Comparison of ENCODE assay signal across 8 cellular contexts in genomic region chr7:16421333-16422099, GRCh38. TPM values are rescaled to one million over a fixed set of nuclear protein-coding genes. Genes with fewer than 3 reads are reported as not detected.
A peak's percentile ranks its signal among the peaks of the same experiment; 100 is the strongest.
DNase-seq lines count a peak whose midpoint lies in the region; ATAC-seq, FAIRE-seq and TF ChIP-seq lines count a peak whose summit lies in the region.

TSS of gene CRPPA (minus strand) at chr7:16421538. CDS start at chr7:16421322, 216 bp downstream.

- H2AFZ ChIP-seq in parathyroid adenoma = peak within 1 kb of the TSS; percentile 93

- H3K27me3 Mint-ChIP-seq in activated naive CD8-positive, alpha-beta T cell treated with anti-CD3 and anti-CD28 coated beads, Interleukin-2, amount 10 ng/mL, durations not matched to agents 7 days and 5 days = peaks cover 2% of the 10 kb centered on the region

- no peak for TF ChIP-seq CTCF in AG09309 (IDR thresholded peaks at IDR 0.05; ENCODE audit: control insufficient read depth, insufficient read depth, low read depth, low read length, missing control alignments)
- TF ChIP-seq CTCF in RWPE1 (conservative IDR thresholded peaks at IDR 0.05; ENCODE audit: low read depth) = no peak; the same call in 1 of the 2 replicates
- TF ChIP-seq CTCF in heart right ventricle (IDR thresholded peaks at IDR 0.05) = no peak
- no peak for TF ChIP-seq CTCF in parathyroid adenoma (IDR thresholded peaks at IDR 0.05)
- TF ChIP-seq CTCF in D721Med (IDR thresholded peaks at IDR 0.05; ENCODE audit: insufficient read depth, missing control alignments) = no peak

- peaks cover 15% of the 10 kb centered on the region for H3K4me1 Mint-ChIP-seq in activated naive CD8-positive, alpha-beta T cell treated with anti-CD3 and anti-CD28 coated beads, Interleukin-2, amount 10 ng/mL, durations not matched to agents 7 days and 5 days

- no peaks in the 10 kb centered on the region for H3K9me3 ChIP-seq in heart right ventricle
- H3K9me3 ChIP-seq in parathyroid adenoma (ENCODE audit: control insufficient read depth, low read length) = no peaks in the 10 kb centered on the region

- peak within 1 kb of the TSS; percentile 95 for H3K9ac ChIP-seq in parathyroid adenoma

- peak within 1 kb of the TSS; percentile 62 for H3K4me2 ChIP-seq in parathyroid adenoma (ENCODE audit: low read length)

- H3K4me3 ChIP-seq in AG09309 (ENCODE audit: control insufficient read depth, low read depth, low read length) (peak within 1 kb of the TSS; percentile 58), heart right ventricle (peak within 1 kb of the TSS; percentile 51 to 82 (median 73)), parathyroid adenoma (ENCODE audit: low read depth, low read length) (peak within 1 kb of the TSS; percentile 58)

- H3K27ac ChIP-seq in RWPE1 (peak within 1 kb of the TSS; percentile 88), heart right ventricle (peak within 1 kb of the TSS; percentile 96 to 99 (median 98)), parathyroid adenoma (peak within 1 kb of the TSS; percentile 88)

- intact Hi-C loops in heart right ventricle (cut with DNase I) = loop anchor here in 5 of 10 donors (5.0 to 10.0 kb wide), 5 partner anchors 136 to 873 kb away; partner anchors contain the start of gene AHR (in 1 of the 5)

- DNase-seq in AG09309 (ENCODE audit: low read depth) (no peak), RWPE1 (ENCODE audit: low spot score) (peak; percentile 74), heart right ventricle (peak; percentile 21 to 56), D721Med (ENCODE audit: insufficient read length, low spot score) (no peak)
- peak; percentile 71 for DNase-seq in activated naive CD8-positive, alpha-beta T cell treated with anti-CD3 and anti-CD28 coated beads, Interleukin-2, amount 10 ng/mL, durations not matched to agents 7 days and 5 days

- no peaks in the 10 kb centered on the region for H3K79me2 ChIP-seq in parathyroid adenoma

- 5% methylated on average over 49 of the region's 49 CpGs for WGBS in heart right ventricle, 2 donors

- peak within 1 kb of the TSS; percentile 97 for H3K27ac Mint-ChIP-seq in activated naive CD8-positive, alpha-beta T cell treated with anti-CD3 and anti-CD28 coated beads, Interleukin-2, amount 10 ng/mL, durations not matched to agents 7 days and 5 days

- no peaks in the 10 kb centered on the region for H3K36me3 ChIP-seq in heart right ventricle
- no peaks in the 10 kb centered on the region for H3K36me3 ChIP-seq in parathyroid adenoma (ENCODE audit: control insufficient read depth, insufficient read depth, low read length)

- CTCF ChIA-PET in RWPE1 (lab: Yijun Ruan, JAX) = interaction anchor here (0.6 to 0.7 kb wide), 2 partner anchors 28 to 806 kb away, joined by 3 to 5 read pairs; no protein-coding TSS in a partner anchor

- H3K27me3 ChIP-seq in heart right ventricle = no peaks in the 10 kb centered on the region
- H3K27me3 ChIP-seq in parathyroid adenoma (ENCODE audit: control insufficient read depth, insufficient read depth, low read length) = no peaks in the 10 kb centered on the region

- H3K36me3 Mint-ChIP-seq in activated naive CD8-positive, alpha-beta T cell treated with anti-CD3 and anti-CD28 coated beads, Interleukin-2, amount 10 ng/mL, durations not matched to agents 7 days and 5 days = peaks cover 6% of the 10 kb centered on the region

- POLR2A ChIA-PET in RWPE1 (lab: Yijun Ruan, JAX; ENCODE audit: low non-redundant PET) = no interaction called here
- POLR2A ChIA-PET in activated naive CD8-positive, alpha-beta T cell treated with anti-CD3 and anti-CD28 coated beads, Interleukin-2, amount 10 ng/mL, durations not matched to agents 7 days and 5 days (lab: Charles Lee) = interaction anchor here (0.8 to 2.7 kb wide), 6 partner anchors 11 to 226 kb away, joined by 3 to 23 read pairs (median 8); partner anchors contain the start of genes ANKMY2 and BZW2

- FAIRE-seq in D721Med (lab: Jason Lieb, UNC) = no peak

- H3K4me3 Mint-ChIP-seq in activated naive CD8-positive, alpha-beta T cell treated with anti-CD3 and anti-CD28 coated beads, Interleukin-2, amount 10 ng/mL, durations not matched to agents 7 days and 5 days = peak within 1 kb of the TSS; percentile 90

- ATAC-seq in GM19035 (IDR thresholded peaks at IDR 0.05; ENCODE audit: unreplicated experiment) = peak; percentile 45
- peak; percentile 32 for ATAC-seq in HG03175 (IDR thresholded peaks at IDR 0.05; ENCODE audit: unreplicated experiment)
- ATAC-seq in activated naive CD8-positive, alpha-beta T cell treated with anti-CD3 and anti-CD28 coated beads, Interleukin-2, amount 10 ng/mL, durations not matched to agents 7 days and 5 days (ENCODE audit: low read depth) = peak; percentile 24
- ATAC-seq in heart right ventricle = peak; percentile 33 to 73 (median 59)

- H3K4me1 ChIP-seq in heart right ventricle (peaks cover 0 to 31% (median 17%) of the 10 kb centered on the region in 9 donors), parathyroid adenoma (peaks cover 8% of the 10 kb centered on the region)

- H3K9me3 Mint-ChIP-seq in activated naive CD8-positive, alpha-beta T cell treated with anti-CD3 and anti-CD28 coated beads, Interleukin-2, amount 10 ng/mL, durations not matched to agents 7 days and 5 days = peaks cover 7% of the 10 kb centered on the region

RNA-seq across cellular contexts. Expression of gene CRPPA, which starts in this region (rescaled TPM):
- 1 to 10 TPM in 1 of 2 experiments, under 1 TPM in 1; 0.89 to 1.1 TPM for total RNA-seq in activated naive CD8-positive, alpha-beta T cell treated with anti-CD3 and anti-CD28 coated beads, Interleukin-2, amount 10 ng/mL, durations not matched to agents 7 days and 5 days
- total RNA-seq in heart right ventricle = 1 to 10 TPM; 5.4 to 8.7 (median 6.4) TPM
- polyA plus RNA-seq in heart right ventricle = 1 to 10 TPM in 1 of 2 donors, under 1 TPM in 1; 0.51 to 1.5 TPM

Comparison
In these comparisons a context has a peak if more than half of its experiments do, and no peak if none do; other contexts are left out.
1. DNase-seq: peak in RWPE1 (single experiment), activated naive CD8-positive, alpha-beta T cell treated with anti-CD3 and anti-CD28 coated beads, Interleukin-2, amount 10 ng/mL, durations not matched to agents 7 days and 5 days (single experiment) and heart right ventricle (2 of 2); none in AG09309 (single experiment) and D721Med (single experiment).
2. Peak in every context shown above with its lines, with median percentiles within 50 percentile points of each other: H3K4me3 ChIP-seq, ATAC-seq and H3K27ac ChIP-seq.